In the genomic region with DNA sequence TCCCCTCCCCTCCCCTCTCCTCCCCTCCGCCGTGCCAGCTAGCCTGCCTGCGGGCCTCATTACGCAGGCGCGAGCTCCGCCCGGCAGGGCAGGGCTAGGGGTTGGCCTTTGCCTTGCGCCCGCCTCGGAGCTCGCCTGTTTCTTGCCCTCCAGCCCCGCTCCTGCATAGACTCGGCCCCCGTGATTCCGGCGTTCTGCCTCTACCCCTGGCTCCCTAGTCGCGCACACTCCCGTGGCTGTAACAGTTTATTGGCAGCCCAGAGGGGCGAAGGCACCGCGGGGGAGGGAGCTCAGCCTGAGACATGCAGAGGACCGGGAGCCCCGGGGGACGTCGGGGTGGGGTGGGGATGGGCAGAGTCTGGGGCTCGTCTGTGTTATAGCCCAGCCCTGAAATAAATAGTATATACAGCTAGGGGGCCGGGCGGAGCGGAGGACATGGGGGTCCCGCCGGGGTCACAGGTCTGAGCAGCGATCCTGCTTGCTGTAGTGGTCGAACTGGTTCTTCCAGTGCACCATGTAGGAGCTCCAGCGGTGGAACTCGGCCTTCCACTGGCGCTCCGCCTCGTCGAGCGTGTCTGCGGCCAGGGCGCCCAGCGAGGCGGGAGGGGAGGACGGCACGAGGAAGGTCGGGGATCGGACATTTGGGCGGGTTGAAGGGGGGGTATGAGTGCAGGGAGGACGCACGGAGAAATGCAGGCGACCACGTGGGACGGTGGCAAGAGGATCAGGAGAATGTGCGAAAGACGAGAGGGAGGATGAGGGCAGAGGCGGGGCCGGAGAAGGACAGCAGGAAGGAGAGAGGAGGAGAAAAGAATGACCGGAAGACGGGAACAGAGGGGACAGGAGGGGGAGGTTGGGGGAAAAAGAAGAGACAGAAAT, we compare ENCODE assay signal across 1 cellular context.
TF ChIP-seq lines count a peak whose summit lies in the region.

No MANE protein-coding gene starts in this region.

TF ChIP-seq in K562, 482 proteins besides CTCF, POLR2A, EP300 and RAD21 (continued from another document and continues in another):
- no peak for TF ChIP-seq CREB3 (tag; conservative IDR thresholded peaks at IDR 0.05; ENCODE audit: low read depth)
- peak; percentile 92; the same call in 1 of the 2 replicates for TF ChIP-seq THRAP3 (IDR thresholded peaks at IDR 0.05; ENCODE audit: borderline replicate concordance)
- no peak for TF ChIP-seq NONO (IDR thresholded peaks at IDR 0.05; ENCODE audit: low read depth in 2 of 2, low read length in 1 of 2)
- no peak for TF ChIP-seq RBBP5 (IDR thresholded peaks at IDR 0.05; ENCODE audit: borderline replicate concordance, insufficient read depth, low read length, poor library complexity, severe bottlenecking)
- peak; percentile 83 for TF ChIP-seq DPF2 (IDR thresholded peaks at IDR 0.05)
- TF ChIP-seq, protein P1, sequence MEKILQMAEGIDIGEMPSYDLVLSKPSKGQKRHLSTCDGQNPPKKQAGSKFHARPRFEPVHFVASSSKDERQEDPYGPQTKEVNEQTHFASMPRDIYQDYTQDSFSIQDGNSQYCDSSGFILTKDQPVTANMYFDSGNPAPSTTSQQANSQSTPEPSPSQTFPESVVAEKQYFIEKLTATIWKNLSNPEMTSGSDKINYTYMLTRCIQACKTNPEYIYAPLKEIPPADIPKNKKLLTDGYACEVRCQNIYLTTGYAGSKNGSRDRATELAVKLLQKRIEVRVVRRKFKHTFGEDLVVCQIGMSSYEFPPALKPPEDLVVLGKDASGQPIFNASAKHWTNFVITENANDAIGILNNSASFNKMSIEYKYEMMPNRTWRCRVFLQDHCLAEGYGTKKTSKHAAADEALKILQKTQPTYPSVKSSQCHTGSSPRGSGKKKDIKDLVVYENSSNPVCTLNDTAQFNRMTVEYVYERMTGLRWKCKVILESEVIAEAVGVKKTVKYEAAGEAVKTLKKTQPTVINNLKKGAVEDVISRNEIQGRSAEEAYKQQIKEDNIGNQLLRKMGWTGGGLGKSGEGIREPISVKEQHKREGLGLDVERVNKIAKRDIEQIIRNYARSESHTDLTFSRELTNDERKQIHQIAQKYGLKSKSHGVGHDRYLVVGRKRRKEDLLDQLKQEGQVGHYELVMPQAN (IDR thresholded peaks at IDR 0.05; ENCODE audit: borderline replicate concordance): peak; percentile 95
- TF ChIP-seq, protein P2, sequence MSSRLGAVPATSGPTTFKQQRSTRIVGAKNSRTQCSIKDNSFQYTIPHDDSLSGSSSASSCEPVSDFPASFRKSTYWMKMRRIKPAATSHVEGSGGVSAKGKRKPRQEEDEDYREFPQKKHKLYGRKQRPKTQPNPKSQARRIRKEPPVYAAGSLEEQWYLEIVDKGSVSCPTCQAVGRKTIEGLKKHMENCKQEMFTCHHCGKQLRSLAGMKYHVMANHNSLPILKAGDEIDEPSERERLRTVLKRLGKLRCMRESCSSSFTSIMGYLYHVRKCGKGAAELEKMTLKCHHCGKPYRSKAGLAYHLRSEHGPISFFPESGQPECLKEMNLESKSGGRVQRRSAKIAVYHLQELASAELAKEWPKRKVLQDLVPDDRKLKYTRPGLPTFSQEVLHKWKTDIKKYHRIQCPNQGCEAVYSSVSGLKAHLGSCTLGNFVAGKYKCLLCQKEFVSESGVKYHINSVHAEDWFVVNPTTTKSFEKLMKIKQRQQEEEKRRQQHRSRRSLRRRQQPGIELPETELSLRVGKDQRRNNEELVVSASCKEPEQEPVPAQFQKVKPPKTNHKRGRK (tag; IDR thresholded peaks at IDR 0.05): peak; percentile 43; the same call in 1 of the 2 replicates
- no peak; the same call in 1 of the 2 replicates for TF ChIP-seq ZNF282 (CRISPR knock-in tag; IDR thresholded peaks at IDR 0.05)
- no peak for TF ChIP-seq PYGO2 (tag; IDR thresholded peaks at IDR 0.05)
- TF ChIP-seq ZNF589 (CRISPR knock-in tag; IDR thresholded peaks at IDR 0.05; ENCODE audit: low read depth): no peak
- TF ChIP-seq DIDO1 (tag; IDR thresholded peaks at IDR 0.05; ENCODE audit: low read depth): peak; percentile 63
- no peak for TF ChIP-seq ELF1 (tag; IDR thresholded peaks at IDR 0.05)
- 0 out of 2 replicates have a peak, but pooled peaks have one; percentile 34 for TF ChIP-seq JUND (IDR thresholded peaks at IDR 0.05; ENCODE audit: borderline replicate concordance, low read depth, low read length)
- no peak for TF ChIP-seq JUND (tag; IDR thresholded peaks at IDR 0.05; ENCODE audit: borderline replicate concordance, low read depth, low read length)
- TF ChIP-seq ZNF76 (CRISPR knock-in tag; IDR thresholded peaks at IDR 0.05; ENCODE audit: borderline replicate concordance): peak; percentile 84; the same call in 1 of the 2 replicates
- TF ChIP-seq SMARCC2 (IDR thresholded peaks at IDR 0.05; ENCODE audit: low read depth): no peak
- TF ChIP-seq ZNF639 (CRISPR knock-in tag; conservative IDR thresholded peaks at IDR 0.05 in 1 of 2, IDR thresholded peaks at IDR 0.05 in 1 of 2): no peak; a peak in 2 of 4 replicates
- no peak for TF ChIP-seq NR2F6 (CRISPR knock-in tag; IDR thresholded peaks at IDR 0.05)
- TF ChIP-seq, protein P3, sequence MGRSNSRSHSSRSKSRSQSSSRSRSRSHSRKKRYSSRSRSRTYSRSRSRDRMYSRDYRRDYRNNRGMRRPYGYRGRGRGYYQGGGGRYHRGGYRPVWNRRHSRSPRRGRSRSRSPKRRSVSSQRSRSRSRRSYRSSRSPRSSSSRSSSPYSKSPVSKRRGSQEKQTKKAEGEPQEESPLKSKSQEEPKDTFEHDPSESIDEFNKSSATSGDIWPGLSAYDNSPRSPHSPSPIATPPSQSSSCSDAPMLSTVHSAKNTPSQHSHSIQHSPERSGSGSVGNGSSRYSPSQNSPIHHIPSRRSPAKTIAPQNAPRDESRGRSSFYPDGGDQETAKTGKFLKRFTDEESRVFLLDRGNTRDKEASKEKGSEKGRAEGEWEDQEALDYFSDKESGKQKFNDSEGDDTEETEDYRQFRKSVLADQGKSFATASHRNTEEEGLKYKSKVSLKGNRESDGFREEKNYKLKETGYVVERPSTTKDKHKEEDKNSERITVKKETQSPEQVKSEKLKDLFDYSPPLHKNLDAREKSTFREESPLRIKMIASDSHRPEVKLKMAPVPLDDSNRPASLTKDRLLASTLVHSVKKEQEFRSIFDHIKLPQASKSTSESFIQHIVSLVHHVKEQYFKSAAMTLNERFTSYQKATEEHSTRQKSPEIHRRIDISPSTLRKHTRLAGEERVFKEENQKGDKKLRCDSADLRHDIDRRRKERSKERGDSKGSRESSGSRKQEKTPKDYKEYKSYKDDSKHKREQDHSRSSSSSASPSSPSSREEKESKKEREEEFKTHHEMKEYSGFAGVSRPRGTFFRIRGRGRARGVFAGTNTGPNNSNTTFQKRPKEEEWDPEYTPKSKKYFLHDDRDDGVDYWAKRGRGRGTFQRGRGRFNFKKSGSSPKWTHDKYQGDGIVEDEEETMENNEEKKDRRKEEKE (IDR thresholded peaks at IDR 0.05; ENCODE audit: borderline replicate concordance in 1 of 2, control insufficient read depth in 1 of 2, low read depth in 2 of 2, low read length in 1 of 2): 0 out of 4 replicates have a peak, but pooled peaks of 1 of the 2 experiments have one; percentile 49
- TF ChIP-seq, protein P4, sequence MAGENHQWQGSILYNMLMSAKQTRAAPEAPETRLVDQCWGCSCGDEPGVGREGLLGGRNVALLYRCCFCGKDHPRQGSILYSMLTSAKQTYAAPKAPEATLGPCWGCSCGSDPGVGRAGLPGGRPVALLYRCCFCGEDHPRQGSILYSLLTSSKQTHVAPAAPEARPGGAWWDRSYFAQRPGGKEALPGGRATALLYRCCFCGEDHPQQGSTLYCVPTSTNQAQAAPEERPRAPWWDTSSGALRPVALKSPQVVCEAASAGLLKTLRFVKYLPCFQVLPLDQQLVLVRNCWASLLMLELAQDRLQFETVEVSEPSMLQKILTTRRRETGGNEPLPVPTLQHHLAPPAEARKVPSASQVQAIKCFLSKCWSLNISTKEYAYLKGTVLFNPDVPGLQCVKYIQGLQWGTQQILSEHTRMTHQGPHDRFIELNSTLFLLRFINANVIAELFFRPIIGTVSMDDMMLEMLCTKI (IDR thresholded peaks at IDR 0.05; ENCODE audit: partially characterized antibody): no peak
- TF ChIP-seq TAF7 (tag; IDR thresholded peaks at IDR 0.05): peak; percentile 50; the same call in 1 of the 2 replicates
- peak; percentile 97 for TF ChIP-seq ZSCAN29 (IDR thresholded peaks at IDR 0.05)
- 0 out of 2 replicates have a peak, but pooled peaks have one; percentile 4 for TF ChIP-seq CREB1 (IDR thresholded peaks at IDR 0.05)
- no peak; the same call in 1 of the 2 replicates for TF ChIP-seq CREB1 (CRISPR knock-in tag; IDR thresholded peaks at IDR 0.05)
- no peak for TF ChIP-seq ETV6 (IDR thresholded peaks at IDR 0.05; ENCODE audit: borderline replicate concordance in 1 of 2, low read depth in 2 of 2, low read length in 1 of 2)
- no peak; the same call in 1 of the 2 replicates for TF ChIP-seq ETV6 (CRISPR knock-in tag; IDR thresholded peaks at IDR 0.05; ENCODE audit: borderline replicate concordance)
- TF ChIP-seq ZNF140 (CRISPR knock-in tag; IDR thresholded peaks at IDR 0.05): no peak
- peak; percentile 52; the same call in 1 of the 2 replicates for TF ChIP-seq SOX6 (IDR thresholded peaks at IDR 0.05)
- TF ChIP-seq TBP (optimal IDR thresholded peaks at IDR 0.05; ENCODE audit: low read depth, low read length): peak; percentile 85
- peak; percentile 61; the same call in 1 of the 2 replicates for TF ChIP-seq CBFB (CRISPR knock-in tag; IDR thresholded peaks at IDR 0.05)
- peak; percentile 69; the same call in 1 of the 2 replicates for TF ChIP-seq FOXP1 (CRISPR knock-in tag; IDR thresholded peaks at IDR 0.05)
- TF ChIP-seq SMARCB1 (IDR thresholded peaks at IDR 0.05; ENCODE audit: insufficient read length, low read depth): no peak
- TF ChIP-seq SIN3A (IDR thresholded peaks at IDR 0.05; ENCODE audit: borderline replicate concordance in 2 of 2, control insufficient read depth in 1 of 2, low read depth in 2 of 2, low read length in 2 of 2): no peak
- no peak for TF ChIP-seq ZFP30 (CRISPR knock-in tag; IDR thresholded peaks at IDR 0.05; ENCODE audit: borderline replicate concordance)
- TF ChIP-seq RHOXF2B (CRISPR knock-in tag; conservative IDR thresholded peaks at IDR 0.05): no peak; the same call in 1 of the 2 replicates
- peak; percentile 82 for TF ChIP-seq GABPA (tag; conservative IDR thresholded peaks at IDR 0.05; ENCODE audit: low read depth)
- no peak for TF ChIP-seq POLR2H (tag; IDR thresholded peaks at IDR 0.05; ENCODE audit: low read depth)
- TF ChIP-seq BRD9 (IDR thresholded peaks at IDR 0.05; ENCODE audit: low read depth, partially characterized antibody): peak; percentile 85
- no peak for TF ChIP-seq TFE3 (CRISPR knock-in tag; IDR thresholded peaks at IDR 0.05)
- TF ChIP-seq ZNF146 (CRISPR knock-in tag; IDR thresholded peaks at IDR 0.05; ENCODE audit: unreplicated experiment): no peak
- peak; percentile 92 for TF ChIP-seq PRDM10 (IDR thresholded peaks at IDR 0.05; ENCODE audit: partially characterized antibody)
- TF ChIP-seq HDAC2 (IDR thresholded peaks at IDR 0.05): peak; percentile 91
- no peak for TF ChIP-seq SAFB (IDR thresholded peaks at IDR 0.05; ENCODE audit: borderline replicate concordance, low read depth, low read length)
- TF ChIP-seq C11orf30 (IDR thresholded peaks at IDR 0.05; ENCODE audit: low read depth): no peak
- TF ChIP-seq YBX1 (IDR thresholded peaks at IDR 0.05): no peak
- TF ChIP-seq MYNN (IDR thresholded peaks at IDR 0.05): no peak; the same call in 1 of the 2 replicates
- TF ChIP-seq MYNN (CRISPR knock-in tag; IDR thresholded peaks at IDR 0.05): no peak
